Comparison of ENCODE assay signal across 26 cellular contexts in the genomic region with DNA sequence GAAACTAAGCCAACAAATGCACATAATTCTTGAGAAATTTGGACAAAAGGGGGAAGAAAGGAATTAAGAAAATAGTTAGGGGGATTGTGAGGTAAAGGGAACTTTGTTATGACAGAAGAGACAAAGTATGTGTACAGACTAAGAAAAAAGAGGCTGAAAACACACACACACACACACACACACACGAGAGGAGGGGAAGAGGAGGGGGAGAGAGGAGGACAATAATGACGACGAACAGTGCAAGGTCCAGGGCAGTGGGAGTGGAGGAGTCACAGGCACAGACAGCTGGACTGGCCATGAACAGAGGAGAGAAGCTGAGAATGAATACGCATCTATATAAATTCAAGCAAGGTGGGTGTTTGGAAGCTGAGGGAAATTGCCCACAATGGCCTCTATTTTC. TPM values are rescaled to one million over a fixed set of nuclear protein-coding genes. Genes with fewer than 3 reads are reported as not detected.
A peak's percentile ranks its signal among the peaks of the same experiment; 100 is the strongest.
DNase-seq lines count a peak whose midpoint lies in the region; ATAC-seq and TF ChIP-seq lines count a peak whose summit lies in the region.
"Had no signal": no experiment of that assay in that cellular context is flagged by ENCODE, and none has a peak within 500 bp of the region (broad histone marks: within the 10 kb centered on the region; RNA-seq: fewer than 3 reads in every experiment).

No MANE protein-coding gene starts in this region.

- H3K4me3 ChIP-seq in Peyer's patch (peak overlapping the region in 2 of 4 donors; percentile 42 to 43), mucosa of descending colon (no peak overlapping the region), left ventricle myocardium inferior (no peak overlapping the region)
- H3K4me3 ChIP-seq: A549; BLaER1 treated with 17β-estradiol and CSF1 and Interleukin-3, amounts not matched to agents 10 nM and 100 nM had no signal

- H3K36me3 ChIP-seq in Peyer's patch: peaks cover 0 to 37% (median 0%) of the 10 kb centered on the region in 3 donors
- no peaks in the 10 kb centered on the region for H3K36me3 ChIP-seq in mucosa of descending colon (ENCODE audit: low read depth)
- peaks cover 83% of the 10 kb centered on the region for H3K36me3 ChIP-seq in left ventricle myocardium inferior

- TF ChIP-seq CTCF in Peyer's patch (IDR thresholded peaks at IDR 0.05): no peak
- no peak for TF ChIP-seq CTCF in mucosa of descending colon (IDR thresholded peaks at IDR 0.05)
- no peak for TF ChIP-seq CTCF in left ventricle myocardium inferior (IDR thresholded peaks at IDR 0.05; ENCODE audit: borderline replicate concordance)

- H3K27ac ChIP-seq in Peyer's patch (peak overlapping the region in 2 of 4 donors; percentile 64 to 76), left ventricle myocardium inferior (replicated peaks) (no peak overlapping the region)
- H3K27ac ChIP-seq: A549; BLaER1 treated with 17β-estradiol and CSF1 and Interleukin-3, amounts not matched to agents 10 nM and 100 nM had no signal

- H3K27me3 ChIP-seq in Peyer's patch: no peaks in the 10 kb centered on the region
- H3K27me3 ChIP-seq in left ventricle myocardium inferior (ENCODE audit: low read depth): no peaks in the 10 kb centered on the region
- H3K27me3 ChIP-seq: BLaER1 treated with 17β-estradiol and CSF1 and Interleukin-3, amounts not matched to agents 10 nM and 100 nM had no signal

- intact Hi-C loops in left colon (cut with DNase I, micrococcal nuclease): no loop called here
- intact Hi-C loops in mucosa of descending colon (cut with DNase I, micrococcal nuclease): no loop called here
- intact Hi-C loops in left ventricle myocardium inferior (cut with micrococcal nuclease): no loop called here

- DNase-seq in Peyer's patch (peak in 2 of 3 donors; percentile 72 to 77), left colon (peak in 1 of 2 donors; percentile 32), mucosa of descending colon (no peak), KBM-7 (no peak), DMS79 treated with DMSO at 0.1 percent for 48 hours (lab: John Stamatoyannopoulos, UW) (no peak), retina (no peak), left ventricle myocardium inferior (no peak)
- DNase-seq: AML-193; CD4-positive, alpha-beta T cell; DMS79; GF-D8; GOT3; HCEC 1CT; Karpas-422; NCI-H1092; NCI-H1417 treated with DMSO at 0.1 percent for 48 hours; NCI-H1694 treated with DMSO at 0.1 percent for 48 hours; NCI-H2081; NCI-H2227 treated with DMSO at 0.1 percent for 48 hours; NCI-H510A; NCI-H69; SHP77 treated with DMSO at 0.1 percent for 48 hours had no signal

- peak in 1 of 2 donors; percentile 68 for TF ChIP-seq POLR2A in Peyer's patch (IDR thresholded peaks at IDR 0.05)

- H3K4me1 ChIP-seq in Peyer's patch: peaks cover 0 to 6% (median 0%) of the 10 kb centered on the region in 4 donors
- peaks cover 19% of the 10 kb centered on the region for H3K4me1 ChIP-seq in mucosa of descending colon (ENCODE audit: low read depth)
- H3K4me1 ChIP-seq in left ventricle myocardium inferior: no peaks in the 10 kb centered on the region
- H3K4me1 ChIP-seq: BLaER1 treated with 17β-estradiol and CSF1 and Interleukin-3, amounts not matched to agents 10 nM and 100 nM had no signal

- ATAC-seq in left colon (peak; percentile 72), mucosa of descending colon (peak; percentile 71)
- ATAC-seq: Panc1 had no signal

- H3K9me3 ChIP-seq in Peyer's patch (no peaks in the 10 kb centered on the region), mucosa of descending colon (no peaks in the 10 kb centered on the region), left ventricle myocardium inferior (replicated peaks) (no peaks in the 10 kb centered on the region)
- H3K9me3 ChIP-seq: A549; BLaER1 treated with 17β-estradiol and CSF1 and Interleukin-3, amounts not matched to agents 10 nM and 100 nM had no signal

- in situ Hi-C loops in KBM-7 (cut with MboI; ENCODE audit: low pct_unique_long_range_greater_than_20kb, low sequenced_read_pairs): no loop called here

RNA-seq across cellular contexts. Expression of a gene that starts 44.6 kb away (rescaled TPM):
- total RNA-seq in Peyer's patch (100 to 1,000 TPM in 3 of 4 donors, 10 to 100 TPM in 1; 66.0 to 167 (median 154) TPM), left colon (100 to 1,000 TPM in 1 of 2 donors, 10 to 100 TPM in 1; 69.7 to 112 TPM), mucosa of descending colon (100 to 1,000 TPM in 1 of 3 donors, 10 to 100 TPM in 2; 46.9 to 108 (median 85.8) TPM), left ventricle myocardium inferior (not detected)
- total RNA-seq: CD4-positive, alpha-beta T cell; OCI-LY7 had no signal

RNA-seq across cellular contexts. Expression of a gene that starts 54.0 kb away (rescaled TPM):
- total RNA-seq in Peyer's patch: 100 to 1,000 TPM in 3 of 4 donors, 10 to 100 TPM in 1; 18.2 to 170 (median 116) TPM
- 10 to 100 TPM; 40.1 to 78.5 TPM for total RNA-seq in left colon
- 10 to 100 TPM; 42.0 to 85.5 (median 54.7) TPM for total RNA-seq in mucosa of descending colon
- total RNA-seq in left ventricle myocardium inferior: 3.4 TPM

Comparison
In these comparisons a context has a peak if more than half of its experiments do, and no peak if none do; other contexts are left out.
1. DNase-seq: peak in Peyer's patch (2 of 3); none in mucosa of descending colon (0 of 3), KBM-7 (single experiment), DMS79 treated with DMSO at 0.1 percent for 48 hours (single experiment), retina (single experiment) and left ventricle myocardium inferior (single experiment).
2. RNA of a gene that starts 44.6 kb away (total RNA-seq): 66.0 to 167 TPM in Peyer's patch, 69.7 to 112 TPM in left colon and 46.9 to 108 TPM in mucosa of descending colon; not detected in left ventricle myocardium inferior (single experiment); every median in the first group is over 10 times any median in the second.